Comparison of ENCODE assay signal across 14 cellular contexts in the genomic region with DNA sequence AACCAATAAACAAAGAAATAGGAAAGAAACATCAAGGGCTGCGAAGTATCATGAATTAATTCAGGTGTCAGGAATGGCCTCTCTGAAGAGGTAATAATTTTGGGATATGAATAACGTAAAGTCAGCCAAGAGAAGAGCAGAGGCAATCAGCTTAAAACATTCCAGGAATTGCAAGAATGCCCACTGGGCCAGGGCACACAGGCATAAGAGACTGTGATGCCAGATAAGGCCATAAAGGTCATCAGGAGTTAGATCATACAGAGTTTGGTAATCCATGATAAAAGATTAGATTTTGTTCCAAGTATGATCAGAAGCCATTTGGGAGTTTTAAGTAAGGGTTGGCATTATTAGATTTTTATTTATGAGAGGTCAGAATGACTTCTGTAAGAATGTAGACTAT. TPM values are rescaled to one million over a fixed set of nuclear protein-coding genes. Genes with fewer than 3 reads are reported as not detected.
DNase-seq lines count a peak whose midpoint lies in the region; ATAC-seq and TF ChIP-seq lines count a peak whose summit lies in the region.
"Had no signal": no experiment of that assay in that cellular context is flagged by ENCODE, and none has a peak within 500 bp of the region (broad histone marks: within the 10 kb centered on the region; RNA-seq: fewer than 3 reads in every experiment).

No MANE protein-coding gene starts in this region.

- H3K27me3 Mint-ChIP-seq in stimulated activated naive CD8-positive, alpha-beta T cell treated with anti-CD3 and anti-CD28 coated beads, Interleukin-15, amount 100 ng/mL, for 72 hours, result no peaks in the 10 kb centered on the region
- H3K27me3 Mint-ChIP-seq in activated CD8-positive, alpha-beta memory T cell treated with anti-CD3 and anti-CD28 coated beads, Interleukin-2, amount 10 ng/mL, durations not matched to agents 7 days and 5 days, result no peaks in the 10 kb centered on the region
- H3K27me3 Mint-ChIP-seq: B cell; CD4-positive, alpha-beta T cell had no signal

- no peak overlapping the region for H3K4me3 Mint-ChIP-seq in stimulated activated naive CD8-positive, alpha-beta T cell treated with anti-CD3 and anti-CD28 coated beads, Interleukin-15, amount 100 ng/mL, for 72 hours
- H3K4me3 Mint-ChIP-seq in activated CD8-positive, alpha-beta memory T cell treated with anti-CD3 and anti-CD28 coated beads, Interleukin-2, amount 10 ng/mL, durations not matched to agents 7 days and 5 days, result no peak overlapping the region
- H3K4me3 Mint-ChIP-seq: B cell; CD4-positive, alpha-beta T cell had no signal

- H3K4me2 ChIP-seq in mesendoderm (ENCODE audit: low read length) (no peak overlapping the region), smooth muscle cell (no peak overlapping the region)

- H3K4me1 ChIP-seq in adrenal gland (replicated peaks in 1 of 2) (peaks cover 4 to 44% of the 10 kb centered on the region in 2 donors), mesendoderm (ENCODE audit: control insufficient read depth, low read depth, low read length) (no peaks in the 10 kb centered on the region), smooth muscle cell (ENCODE audit: low read depth) (no peaks in the 10 kb centered on the region)

- no peak overlapping the region for H2AFZ ChIP-seq in smooth muscle cell (ENCODE audit: low read depth)

- H2BK120ac ChIP-seq in mesendoderm (ENCODE audit: low read depth, low read length), result no peak overlapping the region

- H3F3A ChIP-seq in smooth muscle cell (ENCODE audit: low read depth), result no peaks in the 10 kb centered on the region

- TF ChIP-seq CTCF in adrenal gland (IDR thresholded peaks at IDR 0.05), result no peak
- no peak for TF ChIP-seq CTCF in smooth muscle cell (IDR thresholded peaks at IDR 0.05; ENCODE audit: borderline replicate concordance, insufficient read depth, poor library complexity, severe bottlenecking)

- H3K4me1 Mint-ChIP-seq in stimulated activated naive CD8-positive, alpha-beta T cell treated with anti-CD3 and anti-CD28 coated beads, Interleukin-15, amount 100 ng/mL, for 72 hours, result peaks cover 4% of the 10 kb centered on the region
- peaks cover 2% of the 10 kb centered on the region for H3K4me1 Mint-ChIP-seq in activated CD8-positive, alpha-beta memory T cell treated with anti-CD3 and anti-CD28 coated beads, Interleukin-2, amount 10 ng/mL, durations not matched to agents 7 days and 5 days
- H3K4me1 Mint-ChIP-seq: B cell had no signal

- no peak for DNase-seq in stimulated activated naive CD8-positive, alpha-beta T cell treated with anti-CD3 and anti-CD28 coated beads, Interleukin-15, amount 100 ng/mL, for 72 hours
- DNase-seq in stimulated activated naive CD8-positive, alpha-beta T cell treated with anti-CD3 and anti-CD28 coated beads, Interleukin-15, Interleukin-2, amounts not matched to agents 100 U/mL and 50 U/mL, for 24 hours, result no peak
- DNase-seq in adrenal gland, result peak in 5 of 7 donors; percentile 68 to 76 (median 72)
- peak; percentile 73 for DNase-seq in mesendoderm
- DNase-seq in smooth muscle cell (lab: John Stamatoyannopoulos, UW; ENCODE audit: unreplicated experiment), result no peak
- DNase-seq in activated CD8-positive, alpha-beta memory T cell treated with anti-CD3 and anti-CD28 coated beads, Interleukin-2, amount 10 ng/mL, durations not matched to agents 7 days and 5 days, result no peak
- no peak for DNase-seq in NCI-H146 treated with DMSO at 0.1 percent for 48 hours (lab: John Stamatoyannopoulos, UW; ENCODE audit: unreplicated experiment)
- DNase-seq: 8988T; C1 segment of cervical spinal cord; Calu3; CD4-positive, alpha-beta T cell; DMS 273 treated with DMSO at 0.1 percent for 48 hours had no signal

- no peak overlapping the region for H2BK15ac ChIP-seq in mesendoderm (replicated peaks; ENCODE audit: low read depth)

- no peak overlapping the region for H3K4ac ChIP-seq in mesendoderm (ENCODE audit: low read depth, low read length)

- no peak for TF ChIP-seq POLR2A in adrenal gland (IDR thresholded peaks at IDR 0.05)

- no peak overlapping the region for H2BK5ac ChIP-seq in mesendoderm (ENCODE audit: low read length)

- intact Hi-C loops in adrenal gland (cut with DNase I), result no loop called here

- no peaks in the 10 kb centered on the region for H3K79me2 ChIP-seq in mesendoderm (ENCODE audit: control insufficient read depth, insufficient read depth, low read length)
- H3K79me2 ChIP-seq in smooth muscle cell (ENCODE audit: low read depth), result no peaks in the 10 kb centered on the region

- H3K27ac Mint-ChIP-seq in stimulated activated naive CD8-positive, alpha-beta T cell treated with anti-CD3 and anti-CD28 coated beads, Interleukin-15, amount 100 ng/mL, for 72 hours, result peak overlapping the region; percentile 21
- no peak overlapping the region for H3K27ac Mint-ChIP-seq in activated CD8-positive, alpha-beta memory T cell treated with anti-CD3 and anti-CD28 coated beads, Interleukin-2, amount 10 ng/mL, durations not matched to agents 7 days and 5 days
- H3K27ac Mint-ChIP-seq: B cell; CD4-positive, alpha-beta T cell had no signal

- H3K4me3 ChIP-seq in adrenal gland, result no peak overlapping the region
- no peak overlapping the region for H3K4me3 ChIP-seq in mesendoderm (ENCODE audit: low read length)
- no peak overlapping the region for H3K4me3 ChIP-seq in smooth muscle cell

- H4K8ac ChIP-seq in mesendoderm (ENCODE audit: low read depth, low read length), result no peak overlapping the region

- H2AK5ac ChIP-seq in mesendoderm (ENCODE audit: low read length), result no peak overlapping the region

- no peak overlapping the region for H3K18ac ChIP-seq in mesendoderm (ENCODE audit: low read length)

- H3K79me1 ChIP-seq in mesendoderm (ENCODE audit: low read length), result no peaks in the 10 kb centered on the region

- no peak overlapping the region for H3K23ac ChIP-seq in mesendoderm (ENCODE audit: low read length)

- no peaks in the 10 kb centered on the region for H4K20me1 ChIP-seq in smooth muscle cell (ENCODE audit: low read depth)

- no peak overlapping the region for H3K56ac ChIP-seq in mesendoderm (ENCODE audit: low read length)

- H3K36me3 Mint-ChIP-seq in activated CD8-positive, alpha-beta memory T cell treated with anti-CD3 and anti-CD28 coated beads, Interleukin-2, amount 10 ng/mL, durations not matched to agents 7 days and 5 days, result peaks cover 6% of the 10 kb centered on the region

- ATAC-seq in stimulated activated naive CD8-positive, alpha-beta T cell treated with anti-CD3 and anti-CD28 coated beads, Interleukin-15, amount 100 ng/mL, for 72 hours, result no peak
- no peak for ATAC-seq in stimulated activated naive CD8-positive, alpha-beta T cell treated with anti-CD3 and anti-CD28 coated beads, Interleukin-15, Interleukin-2, amounts not matched to agents 100 U/mL and 50 U/mL, for 24 hours
- ATAC-seq in activated CD8-positive, alpha-beta memory T cell treated with anti-CD3 and anti-CD28 coated beads, Interleukin-2, amount 10 ng/mL, durations not matched to agents 7 days and 5 days, result no peak
- ATAC-seq: HCT116 had no signal

- H4K5ac ChIP-seq in mesendoderm (ENCODE audit: low read length), result no peak overlapping the region

- no peaks in the 10 kb centered on the region for H3K9me3 Mint-ChIP-seq in stimulated activated naive CD8-positive, alpha-beta T cell treated with anti-CD3 and anti-CD28 coated beads, Interleukin-15, amount 100 ng/mL, for 72 hours
- H3K9me3 Mint-ChIP-seq in activated CD8-positive, alpha-beta memory T cell treated with anti-CD3 and anti-CD28 coated beads, Interleukin-2, amount 10 ng/mL, durations not matched to agents 7 days and 5 days (ENCODE audit: low read depth), result no peaks in the 10 kb centered on the region
- H3K9me3 Mint-ChIP-seq: CD4-positive, alpha-beta T cell had no signal

- H3K9me3 ChIP-seq in adrenal gland (replicated peaks in 1 of 3) (no peaks in the 10 kb centered on the region), smooth muscle cell (replicated peaks; ENCODE audit: low read depth) (no peaks in the 10 kb centered on the region)

- no peak overlapping the region for H3K9ac ChIP-seq in mesendoderm (ENCODE audit: low read length)
- no peak overlapping the region for H3K9ac ChIP-seq in smooth muscle cell (ENCODE audit: low read depth)

- H3K27ac ChIP-seq in adrenal gland (peak overlapping the region in 3 of 5 donors; percentile 17 to 88 (median 33)), mesendoderm (ENCODE audit: low read depth, low read length) (no peak overlapping the region), smooth muscle cell (ENCODE audit: low read depth) (no peak overlapping the region)

- H3K27me3 ChIP-seq in adrenal gland (no peaks in the 10 kb centered on the region), mesendoderm (ENCODE audit: insufficient read depth, low read length, poor library complexity) (no peaks in the 10 kb centered on the region), smooth muscle cell (ENCODE audit: low read depth) (no peaks in the 10 kb centered on the region)

- WGBS in adrenal gland, 4 donors, result 35 to 55% (median 51%) methylated on average over 2 of the region's 2 CpGs
- no CpG with 5 or more reads among the region's 2 CpGs for WGBS in mesendoderm (ENCODE audit: extremely low coverage, insufficient coverage, low lambda C conversion rate)
- 73% methylated on average over 2 of the region's 2 CpGs for WGBS in smooth muscle cell (ENCODE audit: low lambda C conversion rate)

- no peaks in the 10 kb centered on the region for H3K36me3 ChIP-seq in adrenal gland (replicated peaks in 1 of 2)
- no peaks in the 10 kb centered on the region for H3K36me3 ChIP-seq in mesendoderm (ENCODE audit: control insufficient read depth, insufficient read depth, low read length)
- no peaks in the 10 kb centered on the region for H3K36me3 ChIP-seq in smooth muscle cell (ENCODE audit: low read depth)

- CTCF ChIA-PET in activated CD8-positive, alpha-beta memory T cell treated with anti-CD3 and anti-CD28 coated beads, Interleukin-2, amount 10 ng/mL, durations not matched to agents 7 days and 5 days (lab: Charles Lee), result no interaction called here

RNA-seq across cellular contexts. Expression of a gene that starts 53.3 kb away (rescaled TPM):
- total RNA-seq in adrenal gland (10 to 100 TPM in 6 of 8 donors, 1 to 10 TPM in 2; 6.8 to 62.6 (median 11.9) TPM), smooth muscle cell (0.40 and 1.3 TPM in 2 replicates)
- polyA plus RNA-seq in adrenal gland (10 to 100 TPM; 28.6 to 60.9 (median 34.3) TPM), smooth muscle cell (1.1 and 1.6 TPM in 2 replicates)
- 0.31 TPM for polyA plus RNA-seq in mesendoderm (2013, experiment 1 of 2)
- 0.32 TPM for polyA plus RNA-seq in mesendoderm (2013, experiment 2 of 2)
- total RNA-seq in activated CD8-positive, alpha-beta memory T cell treated with anti-CD3 and anti-CD28 coated beads, Interleukin-2, amount 10 ng/mL, durations not matched to agents 7 days and 5 days, result under 1 TPM in 1 of 2 experiments, not detected in 1; 0.07 TPM
- total RNA-seq: Calu3; CD4-positive, alpha-beta T cell had no signal

Comparison
In these comparisons a context has a peak if more than half of its experiments do, and no peak if none do; other contexts are left out.
1. DNase-seq: peak in adrenal gland (5 of 7) and mesendoderm (single experiment); none in stimulated activated naive CD8-positive, alpha-beta T cell treated with anti-CD3 and anti-CD28 coated beads, Interleukin-15, amount 100 ng/mL, for 72 hours (0 of 2), stimulated activated naive CD8-positive, alpha-beta T cell treated with anti-CD3 and anti-CD28 coated beads, Interleukin-15, Interleukin-2, amounts not matched to agents 100 U/mL and 50 U/mL, for 24 hours (single experiment), smooth muscle cell (single experiment), activated CD8-positive, alpha-beta memory T cell treated with anti-CD3 and anti-CD28 coated beads, Interleukin-2, amount 10 ng/mL, durations not matched to agents 7 days and 5 days (single experiment) and NCI-H146 treated with DMSO at 0.1 percent for 48 hours (single experiment).
2. H3K27ac ChIP-seq: peak in adrenal gland (3 of 5); none in mesendoderm (single experiment) and smooth muscle cell (single experiment).